ENCODE assay signal across 8 cellular contexts in genomic region chr4:1854752-1855151, GRCh38. TPM values are rescaled to one million over a fixed set of nuclear protein-coding genes. Genes with fewer than 3 reads are reported as not detected.
DNase-seq lines count a peak whose midpoint lies in the region; ATAC-seq and TF ChIP-seq lines count a peak whose summit lies in the region.

No MANE protein-coding gene starts in this region.

- peak overlapping the region; percentile 84 for H3K4me3 Mint-ChIP-seq in activated T-cell treated with anti-CD3 and anti-CD28 coated beads, Interleukin-2, amount 50 U/mL, for 24 hours
- peak overlapping the region; percentile 91 for H3K4me3 Mint-ChIP-seq in activated naive CD8-positive, alpha-beta T cell

- H3K36me3 ChIP-seq in left lung (no peaks in the 10 kb centered on the region), thymus (ENCODE audit: control insufficient read depth, insufficient read depth) (peaks cover 17% of the 10 kb centered on the region)

- ATAC-seq in left lung = no peak
- no peak for ATAC-seq in HG03378 (IDR thresholded peaks at IDR 0.05; ENCODE audit: unreplicated experiment)
- no peak for ATAC-seq in GM21367 (IDR thresholded peaks at IDR 0.05; ENCODE audit: unreplicated experiment)

- peaks cover 43% of the 10 kb centered on the region for H3K36me3 Mint-ChIP-seq in activated T-cell treated with anti-CD3 and anti-CD28 coated beads, Interleukin-2, amount 50 U/mL, for 24 hours (ENCODE audit: low read depth)
- H3K36me3 Mint-ChIP-seq in activated naive CD8-positive, alpha-beta T cell = peaks cover 2% of the 10 kb centered on the region

- peak overlapping the region in 1 of 2 donors; percentile 75 for H3K27ac ChIP-seq in left lung
- H3K27ac ChIP-seq in thymus (ENCODE audit: low read depth) = peak overlapping the region; percentile 42

- intact Hi-C loops in left lung (cut with DNase I) = no loop called here

- peak overlapping the region; percentile 73 for H3K27ac Mint-ChIP-seq in activated T-cell treated with anti-CD3 and anti-CD28 coated beads, Interleukin-2, amount 50 U/mL, for 24 hours
- H3K27ac Mint-ChIP-seq in activated naive CD8-positive, alpha-beta T cell = peak overlapping the region; percentile 82

- TF ChIP-seq CTCF in left lung (IDR thresholded peaks at IDR 0.05) = no peak

- H3K4me1 Mint-ChIP-seq in activated T-cell treated with anti-CD3 and anti-CD28 coated beads, Interleukin-2, amount 50 U/mL, for 24 hours (ENCODE audit: low read depth) = peaks cover 51% of the 10 kb centered on the region
- H3K4me1 Mint-ChIP-seq in activated naive CD8-positive, alpha-beta T cell (ENCODE audit: low read depth) = peaks cover 35% of the 10 kb centered on the region

- 56% methylated on average over 1 of the region's 1 CpG for WGBS in thymus

- H3K4me1 ChIP-seq in left lung (peaks cover 14 to 41% of the 10 kb centered on the region in 2 donors), thymus (ENCODE audit: control insufficient read depth, insufficient read depth, low read length) (peaks cover 67% of the 10 kb centered on the region)

- no peaks in the 10 kb centered on the region for H3K9me3 ChIP-seq in left lung
- no peaks in the 10 kb centered on the region for H3K9me3 ChIP-seq in thymus (ENCODE audit: control insufficient read depth)

- no peaks in the 10 kb centered on the region for H3K27me3 Mint-ChIP-seq in activated T-cell treated with anti-CD3 and anti-CD28 coated beads, Interleukin-2, amount 50 U/mL, for 24 hours
- H3K27me3 Mint-ChIP-seq in activated naive CD8-positive, alpha-beta T cell = no peaks in the 10 kb centered on the region

- no peaks in the 10 kb centered on the region for H3K9me3 Mint-ChIP-seq in activated T-cell treated with anti-CD3 and anti-CD28 coated beads, Interleukin-2, amount 50 U/mL, for 24 hours
- no peaks in the 10 kb centered on the region for H3K9me3 Mint-ChIP-seq in activated naive CD8-positive, alpha-beta T cell (ENCODE audit: low read depth)

- DNase-seq in activated T-cell treated with anti-CD3 and anti-CD28 coated beads, Interleukin-2, amount 50 U/mL, for 24 hours = no peak
- DNase-seq in activated T-cell treated with anti-CD3 and anti-CD28 coated beads for 4 hours = no peak
- DNase-seq in left lung = no peak
- DNase-seq in SW480 (ENCODE audit: low spot score) = no peak

- H3K4me3 ChIP-seq in left lung (peak overlapping the region; percentile 76 to 87), thymus (ENCODE audit: low read length) (peak overlapping the region; percentile 87)

- H3K27me3 ChIP-seq in left lung = no peaks in the 10 kb centered on the region
- H3K27me3 ChIP-seq in thymus (ENCODE audit: control insufficient read depth, insufficient read depth) = no peaks in the 10 kb centered on the region

RNA-seq across cellular contexts. Expression of gene LETM1, which starts 1.2 kb away (rescaled TPM):
- 10 to 100 TPM; 40.8 to 52.3 TPM for total RNA-seq in left lung
- 16.8 TPM for polyA plus RNA-seq in thymus

RNA-seq across cellular contexts. Expression of gene NSD2, which starts 16.4 kb away (rescaled TPM):
- 10 to 100 TPM; 53.6 to 60.0 TPM for total RNA-seq in left lung
- 18.6 TPM for polyA plus RNA-seq in thymus
